In the genomic region with DNA sequence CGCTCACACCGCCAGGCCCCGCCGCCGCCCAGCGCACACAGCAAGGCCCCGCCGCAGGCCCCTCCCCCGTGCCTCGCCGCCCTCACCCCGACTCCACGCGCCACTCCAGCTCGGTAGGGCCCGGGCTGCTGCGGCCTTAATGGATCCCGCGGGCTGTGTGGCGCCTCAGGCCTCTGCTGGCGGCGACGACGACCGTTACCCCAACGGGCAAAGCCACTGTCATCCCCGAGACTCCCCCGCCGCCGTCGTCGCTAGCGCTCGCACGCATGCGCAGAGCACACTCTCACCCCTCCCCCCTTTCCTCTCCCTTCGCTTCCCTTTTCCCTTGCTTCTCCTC, we compare ENCODE assay signal across 8 cellular contexts. TPM values are rescaled to one million over a fixed set of nuclear protein-coding genes. Genes with fewer than 3 reads are reported as not detected.
DNase-seq lines count a peak whose midpoint lies in the region; ATAC-seq, FAIRE-seq and TF ChIP-seq lines count a peak whose summit lies in the region.

A gene with protein sequence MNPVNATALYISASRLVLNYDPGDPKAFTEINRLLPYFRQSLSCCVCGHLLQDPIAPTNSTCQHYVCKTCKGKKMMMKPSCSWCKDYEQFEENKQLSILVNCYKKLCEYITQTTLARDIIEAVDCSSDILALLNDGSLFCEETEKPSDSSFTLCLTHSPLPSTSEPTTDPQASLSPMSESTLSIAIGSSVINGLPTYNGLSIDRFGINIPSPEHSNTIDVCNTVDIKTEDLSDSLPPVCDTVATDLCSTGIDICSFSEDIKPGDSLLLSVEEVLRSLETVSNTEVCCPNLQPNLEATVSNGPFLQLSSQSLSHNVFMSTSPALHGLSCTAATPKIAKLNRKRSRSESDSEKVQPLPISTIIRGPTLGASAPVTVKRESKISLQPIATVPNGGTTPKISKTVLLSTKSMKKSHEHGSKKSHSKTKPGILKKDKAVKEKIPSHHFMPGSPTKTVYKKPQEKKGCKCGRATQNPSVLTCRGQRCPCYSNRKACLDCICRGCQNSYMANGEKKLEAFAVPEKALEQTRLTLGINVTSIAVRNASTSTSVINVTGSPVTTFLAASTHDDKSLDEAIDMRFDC (minus strand): TSS at position 272 of the 337 bp plus-strand sequence. CDS start 1,222 bp downstream, outside the sequence.

- H3K4me3 ChIP-seq in GM06990 (replicated peaks; ENCODE audit: low read depth, low read length) (peak within 1 kb of the TSS; percentile 90), GM12878 (peak within 1 kb of the TSS; percentile 83), kidney epithelial cell (ENCODE audit: low read depth, low read length) (peak within 1 kb of the TSS; percentile 89), subcutaneous abdominal adipose tissue (ENCODE audit: low read depth in 1 of 5, low read length in 5 of 5) (peak within 1 kb of the TSS; percentile 85 to 98 (median 96))

- CTCF ChIA-PET in GM12878 (lab: Yijun Ruan, JAX) = interaction anchor here (0.7 to 2.4 kb wide), 4 partner anchors 55 to 713 kb away, joined by 3 to 20 read pairs (median 6); a partner anchor contains a TSS

- SMC1A ChIA-PET in GM12878 (lab: Charles Lee; ENCODE audit: uncharacterized antibody, unreplicated experiment) = interaction anchor here (0.6 to 3.4 kb wide), 8 partner anchors 9 to 666 kb away, joined by 3 to 24 read pairs (median 6); a partner anchor contains a TSS

- H3K4me1 ChIP-seq in GM12878 (ENCODE audit: control insufficient read depth, insufficient read depth, low read length) (peaks cover 9% of the 10 kb centered on the region), subcutaneous abdominal adipose tissue (ENCODE audit: control insufficient read depth in 5 of 5, insufficient read depth in 5 of 5, low read length in 5 of 5) (peaks cover 4 to 51% (median 46%) of the 10 kb centered on the region in 5 donors)

- ATAC-seq in HG03520 (IDR thresholded peaks at IDR 0.05; ENCODE audit: unreplicated experiment) (peak; percentile 18), GM12878 (no peak), GM21367 (IDR thresholded peaks at IDR 0.05; ENCODE audit: unreplicated experiment) (no peak)

- H3K36me3 ChIP-seq in GM06990 (ENCODE audit: control insufficient read depth, insufficient read depth, low read length) (no peaks in the 10 kb centered on the region; the same call in 1 of the 2 replicates), GM12878 (ENCODE audit: control insufficient read depth in 2 of 2, insufficient read depth in 2 of 2, low read length in 1 of 2) (no peaks in the 10 kb centered on the region), kidney epithelial cell (ENCODE audit: control insufficient read depth, insufficient read depth, low read length) (no peaks in the 10 kb centered on the region), subcutaneous abdominal adipose tissue (ENCODE audit: control insufficient read depth in 5 of 5, insufficient read depth in 5 of 5, low read length in 5 of 5) (no peaks in the 10 kb centered on the region)

- H3K4me2 ChIP-seq in GM12878 (ENCODE audit: control insufficient read depth, insufficient read depth) = peak within 1 kb of the TSS; percentile 94

- 2% methylated on average over 16 of the region's 37 CpGs for WGBS in GM12878 (ENCODE audit: insufficient coverage, insufficient replicate concordance, low lambda C conversion rate, missing lambda C conversion rate)

- H3K9me3 ChIP-seq in GM12878 (replicated peaks; ENCODE audit: control insufficient read depth, insufficient read depth, low read length) (peaks cover 2% of the 10 kb centered on the region; the same call in 2 of the 3 replicates), subcutaneous abdominal adipose tissue (ENCODE audit: control insufficient read depth in 5 of 5, low read length in 5 of 5) (no peaks in the 10 kb centered on the region)

- peak within 1 kb of the TSS; percentile 99 for H3K9ac ChIP-seq in GM12878 (ENCODE audit: control insufficient read depth, insufficient read depth, low read length)
- H3K9ac ChIP-seq in subcutaneous abdominal adipose tissue (ENCODE audit: low read length in 5 of 5) = peak within 1 kb of the TSS; percentile 87 to 97 (median 91)

- TF ChIP-seq CTCF in GM06990 (IDR thresholded peaks at IDR 0.05; ENCODE audit: insufficient read depth, low read length, poor library complexity, severe bottlenecking) (no peak), GM12878 (IDR thresholded peaks at IDR 0.05 in 2 of 3, conservative IDR thresholded peaks at IDR 0.05 in 1 of 3; ENCODE audit: control insufficient read depth in 2 of 3, extremely low read depth in 1 of 3, insufficient read depth in 1 of 3, low read depth in 3 of 3, low read length in 3 of 3) (no peak), kidney epithelial cell (IDR thresholded peaks at IDR 0.05; ENCODE audit: insufficient read depth, low read length, poor library complexity, severe bottlenecking) (no peak)

- RAD21 ChIA-PET in GM12878 (lab: Charles Lee; ENCODE audit: unreplicated experiment) = interaction anchor here (0.6 to 5.3 kb wide), 7 partner anchors 24 to 666 kb away, joined by 3 to 53 read pairs (median 3); a partner anchor contains a TSS

- POLR2A ChIA-PET in GM12878 (lab: Charles Lee) = interaction anchor here (0.6 to 2.3 kb wide), 11 partner anchors 8 to 1129 kb away, joined by 3 to 14 read pairs (median 3); a partner anchor contains a TSS

- TF ChIP-seq POLR2A in GM12878 (IDR thresholded peaks at IDR 0.05; ENCODE audit: low read depth, low read length) = peak; percentile 74

- no peak for TF ChIP-seq EP300 in GM12878 (IDR thresholded peaks at IDR 0.05; ENCODE audit: borderline replicate concordance in 1 of 2, control insufficient read depth in 1 of 2, low read depth in 2 of 2, low read length in 2 of 2)

- DNase-seq in GM06990 (ENCODE audit: extremely low read depth, insufficient read length) (no peak), GM12878 (ENCODE audit: low read depth, low spot score) (no peak), kidney epithelial cell (ENCODE audit: low read depth) (no peak), Kasumi-1 (lab: John Stamatoyannopoulos, UW) (no peak), NCI-H2107 (lab: John Stamatoyannopoulos, UW) (no peak)

- peak within 1 kb of the TSS; percentile 98 for H2AFZ ChIP-seq in GM12878 (ENCODE audit: control insufficient read depth, low read depth, low read length)

- peaks cover 58% of the 10 kb centered on the region for H3K79me2 ChIP-seq in GM12878 (ENCODE audit: control insufficient read depth, insufficient read depth, low read length)

- in situ Hi-C loops in GM12878 (cut with MboI) = loop anchor here (5.0 kb wide), 1 partner anchor 51 kb away; no protein-coding TSS in a partner anchor

- no peak for TF ChIP-seq RAD21 in GM12878 (IDR thresholded peaks at IDR 0.05; ENCODE audit: insufficient read depth, low read depth, low read length)

- BruUV-seq in GM12878 (replicated peaks; lab: Mats Ljungman, UMichigan) = no TSS peak

- H4K20me1 ChIP-seq in GM12878 (ENCODE audit: control insufficient read depth, insufficient read depth) = peaks cover 15% of the 10 kb centered on the region; the same call in 1 of the 2 replicates

- intact Hi-C loops in GM12878 (cut with micrococcal nuclease; ENCODE audit: unreplicated experiment) = loop anchor here (1.0 to 10.0 kb wide), 5 partner anchors 54 to 819 kb away; a partner anchor contains a TSS

- FAIRE-seq in GM12878 (lab: Jason Lieb, UNC) = no peak

- H3K27ac ChIP-seq in GM12878 (ENCODE audit: control insufficient read depth, insufficient read depth) (peak within 1 kb of the TSS; percentile 99), subcutaneous abdominal adipose tissue (ENCODE audit: low read depth, low read length) (peak within 1 kb of the TSS; percentile 94)

- no peaks in the 10 kb centered on the region for H3K27me3 ChIP-seq in GM06990 (replicated peaks; ENCODE audit: control insufficient read depth, insufficient read depth, low read length)
- H3K27me3 ChIP-seq in GM12878 (replicated peaks in 1 of 2; ENCODE audit: control insufficient read depth in 2 of 2, insufficient read depth in 2 of 2, low read length in 1 of 2) = no peaks in the 10 kb centered on the region
- H3K27me3 ChIP-seq in kidney epithelial cell (ENCODE audit: control insufficient read depth, insufficient read depth, low read length) = no peaks in the 10 kb centered on the region
- H3K27me3 ChIP-seq in subcutaneous abdominal adipose tissue (ENCODE audit: control insufficient read depth in 5 of 5, insufficient read depth in 4 of 5, low read length in 5 of 5) = no peaks in the 10 kb centered on the region

TF ChIP-seq in GM12878, 131 proteins besides CTCF, POLR2A, EP300 and RAD21 (continues in another document):
- no peak for TF ChIP-seq YBX1 (IDR thresholded peaks at IDR 0.05)
- no peak for TF ChIP-seq SMC3 (IDR thresholded peaks at IDR 0.05; ENCODE audit: borderline replicate concordance, low read length)
- TF ChIP-seq CREM (IDR thresholded peaks at IDR 0.05; ENCODE audit: low read depth) = 0 out of 2 replicates have a peak, but pooled peaks have one; percentile 6
- TF ChIP-seq NR2C1 (IDR thresholded peaks at IDR 0.05) = 0 out of 2 replicates have a peak, but pooled peaks have one; percentile 1
- TF ChIP-seq RB1 (IDR thresholded peaks at IDR 0.05; ENCODE audit: borderline replicate concordance) = 0 out of 2 replicates have a peak, but pooled peaks have one; percentile 12
- no peak for TF ChIP-seq MEF2B (IDR thresholded peaks at IDR 0.05; ENCODE audit: partially characterized antibody, poor library complexity, severe bottlenecking)
- peak; percentile 94; the same call in 1 of the 2 replicates for TF ChIP-seq EED (IDR thresholded peaks at IDR 0.05; ENCODE audit: low read depth)
- peak; percentile 55; the same call in 1 of the 2 replicates for TF ChIP-seq ASH2L (IDR thresholded peaks at IDR 0.05; ENCODE audit: borderline replicate concordance, low read depth)
- TF ChIP-seq RBBP5 (conservative IDR thresholded peaks at IDR 0.05) = no peak

RNA-seq across cellular contexts. Expression of the gene that starts here (rescaled TPM):
- total RNA-seq in GM12878 (2013; cell fraction: nucleolus; rRNA removed) = 68.7 and 77.6 TPM in 2 replicates
- total RNA-seq in GM12878 (2014; rRNA removed) (10.3 and 11.6 TPM in 2 replicates), GM12878 (2014; rRNA removed; fragmentation: Illumina TruSeq; extraction: Trizol) (17.5 and 17.9 TPM in 2 replicates), GM12878 (2021) (30.7 and 31.7 TPM in 2 replicates), kidney epithelial cell (17.5 and 19.3 TPM in 2 replicates)
- 11.6 TPM for polyA plus RNA-seq in GM12878 (2011; ENCODE audit: low read depth)
- polyA plus RNA-seq in GM12878 (2011; rRNA removed) (26.9 and 29.8 TPM in 2 replicates), GM12878 (2014; fragmentation: Illumina TruSeq; extraction: Trizol) (21.5 and 32.2 TPM in 2 replicates), GM12878 (2014; fragmentation: Nextera tagmentation; extraction: Ambion mirVana) (1 to 10 TPM; 3.5 TPM), GM12878 (2014; rRNA removed) (10.7 and 10.9 TPM in 2 replicates), GM12878 (2016; fragmentation: Nextera tagmentation; extraction: Ambion mirVana) (1 to 10 TPM; 4.9 to 8.3 TPM)
- 10.6 and 19.8 TPM in 2 replicates for polyA plus RNA-seq in GM12878 (2011; cell fraction: cytosol; rRNA removed)
- 12.1 and 14.3 TPM in 2 replicates for polyA plus RNA-seq in GM12878 (2011; cell fraction: nucleus; rRNA removed)
- 16.7 and 16.9 TPM in 2 replicates for polyA plus RNA-seq in GM12878 (2012)
- 24.4 and 39.5 TPM in 2 replicates for polyA minus RNA-seq in GM12878 (2011; rRNA and poly(A)+ RNA removed)
- 9.9 and 10.8 TPM in 2 replicates for polyA minus RNA-seq in GM12878 (2011; cell fraction: cytosol; rRNA and poly(A)+ RNA removed)
- 13.2 and 22.3 TPM in 2 replicates for polyA minus RNA-seq in GM12878 (2011; cell fraction: nucleus; rRNA and poly(A)+ RNA removed)
